Comparison of ENCODE assay signal across 27 cellular contexts in genomic region chr10:116912162-116912561, GRCh38.
"Had no signal": no experiment of that assay in that cellular context is flagged by ENCODE, and none has a peak within 500 bp of the region (broad histone marks: within the 10 kb centered on the region; RNA-seq: fewer than 3 reads in every experiment).

No MANE protein-coding gene starts in this region.

- H3K36me3 Mint-ChIP-seq: activated CD8-positive, alpha-beta memory T cell treated with anti-CD3 and anti-CD28 coated beads, Interleukin-2, amount 10 ng/mL, durations not matched to agents 7 days and 5 days; activated naive CD4-positive, alpha-beta T cell treated with anti-CD3 and anti-CD28 coated beads, Interleukin-2, amount 50 U/mL, for 24 hours had no signal

- ATAC-seq: activated CD4-positive, CD25-positive, alpha-beta regulatory T cell treated with anti-CD3 and anti-CD28 coated beads, Interleukin-2, amount 50 U/mL, for 24 hours; activated CD8-positive, alpha-beta memory T cell treated with anti-CD3 and anti-CD28 coated beads, Interleukin-2, amount 10 ng/mL, durations not matched to agents 7 days and 5 days; Panc1; Right ventricle myocardium inferior had no signal

- H3K27ac Mint-ChIP-seq: activated CD8-positive, alpha-beta memory T cell treated with anti-CD3 and anti-CD28 coated beads, Interleukin-2, amount 10 ng/mL, durations not matched to agents 7 days and 5 days; activated naive CD4-positive, alpha-beta T cell treated with anti-CD3 and anti-CD28 coated beads, Interleukin-2, amount 50 U/mL, for 24 hours; activated T-cell treated with anti-CD3 and anti-CD28 coated beads, Interleukin-2, amount 50 U/mL, for 24 hours; activated T-helper 1 cell treated with anti-CD3 and anti-CD28 coated beads, Interleukin-12 subunit alpha, Interleukin-12 subunit beta, Interleukin-2, Interleukin-4 antibody, amounts not matched to agents 30 ng/mL and 10 ng/mL and 1 ng/mL, durations not matched to agents 14 hours and 24 hours and 36 hours had no signal

- DNase-seq: activated CD4-positive, alpha-beta T cell treated with anti-CD3 and anti-CD28 coated beads for 4 hours; activated CD4-positive, alpha-beta T cell treated with anti-CD3 and anti-CD28 coated beads, Interleukin-2, amount 50 U/mL, for 4 hours; activated CD8-positive, alpha-beta memory T cell treated with anti-CD3 and anti-CD28 coated beads, Interleukin-2, amount 10 ng/mL, durations not matched to agents 7 days and 5 days; activated effector memory CD4-positive, alpha-beta T cell treated with Interleukin-2 at 50 U/mL for 16 hours; activated naive CD4-positive, alpha-beta T cell; activated T-cell treated with anti-CD3 and anti-CD28 coated beads, Interleukin-2, amount 50 U/mL, for 24 hours; aorta; MM.1S; NCI-H1105; NCI-H1436; NCI-H1694 treated with DMSO at 0.1 percent for 48 hours; NCI-H2029 treated with DMSO at 0.1 percent for 48 hours; NCI-H345; NCI-H510A treated with DMSO at 0.1 percent for 48 hours; NCI-H69; NK-92 treated with Interleukin-12 subunit alpha and Interleukin-12 subunit beta, amount 100 ng/mL, for 24 hours; OCI-M1; RPMI8226; SJCRH30; SK-N-SH; T-helper 1 cell; WERI-Rb-1 had no signal

- H3K4me3 Mint-ChIP-seq: activated CD8-positive, alpha-beta memory T cell treated with anti-CD3 and anti-CD28 coated beads, Interleukin-2, amount 10 ng/mL, durations not matched to agents 7 days and 5 days; activated naive CD4-positive, alpha-beta T cell treated with anti-CD3 and anti-CD28 coated beads, Interleukin-2, amount 50 U/mL, for 24 hours; activated T-cell treated with anti-CD3 and anti-CD28 coated beads, Interleukin-2, amount 50 U/mL, for 24 hours; activated T-helper 1 cell treated with anti-CD3 and anti-CD28 coated beads, Interleukin-12 subunit alpha, Interleukin-12 subunit beta, Interleukin-2, Interleukin-4 antibody, amounts not matched to agents 30 ng/mL and 10 ng/mL and 1 ng/mL, durations not matched to agents 14 hours and 24 hours and 36 hours had no signal

- H3K9me3 Mint-ChIP-seq: activated naive CD4-positive, alpha-beta T cell treated with anti-CD3 and anti-CD28 coated beads, Interleukin-2, amount 50 U/mL, for 24 hours; activated T-cell treated with anti-CD3 and anti-CD28 coated beads, Interleukin-2, amount 50 U/mL, for 24 hours; activated T-helper 1 cell treated with anti-CD3 and anti-CD28 coated beads, Interleukin-12 subunit alpha, Interleukin-12 subunit beta, Interleukin-2, Interleukin-4 antibody, amounts not matched to agents 30 ng/mL and 10 ng/mL and 1 ng/mL, durations not matched to agents 14 hours and 24 hours and 36 hours had no signal

- H3K27me3 Mint-ChIP-seq: activated CD8-positive, alpha-beta memory T cell treated with anti-CD3 and anti-CD28 coated beads, Interleukin-2, amount 10 ng/mL, durations not matched to agents 7 days and 5 days had no signal

- H3K4me1 Mint-ChIP-seq: activated CD8-positive, alpha-beta memory T cell treated with anti-CD3 and anti-CD28 coated beads, Interleukin-2, amount 10 ng/mL, durations not matched to agents 7 days and 5 days; activated naive CD4-positive, alpha-beta T cell treated with anti-CD3 and anti-CD28 coated beads, Interleukin-2, amount 50 U/mL, for 24 hours had no signal
